Comparison of ENCODE assay signal across 1 cellular context in the genomic region with DNA sequence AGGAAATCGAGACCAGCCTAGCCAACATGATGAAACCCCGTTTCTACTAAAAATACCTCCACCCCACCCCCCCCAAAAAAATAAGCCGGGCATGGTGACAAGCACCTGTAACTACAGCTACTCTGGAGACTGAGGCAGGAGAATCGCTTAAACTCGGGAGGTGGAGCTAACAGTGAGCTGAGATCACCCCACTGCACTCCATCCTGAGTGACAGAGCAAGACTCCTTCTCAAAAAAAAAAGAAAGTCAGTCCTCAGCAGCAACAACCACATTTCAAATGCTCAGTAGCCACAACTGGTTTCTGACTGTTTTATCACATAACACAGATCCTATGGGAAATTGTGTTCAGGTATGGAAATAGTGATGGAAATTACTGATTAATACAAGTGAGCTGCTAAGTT.
TF ChIP-seq lines count a peak whose summit lies in the region.

No MANE protein-coding gene starts in this region.

TF ChIP-seq in K562, 482 proteins besides CTCF, POLR2A, EP300 and RAD21:
- no peak for TF ChIP-seq CEBPZ (IDR thresholded peaks at IDR 0.05; ENCODE audit: borderline replicate concordance, low read depth, low read length)
- TF ChIP-seq ZNF79 (CRISPR knock-in tag; IDR thresholded peaks at IDR 0.05; ENCODE audit: low read depth): no peak
- no peak for TF ChIP-seq NONO (IDR thresholded peaks at IDR 0.05; ENCODE audit: low read depth in 2 of 2, low read length in 1 of 2)
- TF ChIP-seq PKNOX1 (IDR thresholded peaks at IDR 0.05): peak; percentile 92
- TF ChIP-seq PBX2 (CRISPR knock-in tag; IDR thresholded peaks at IDR 0.05; ENCODE audit: low read depth): 0 out of 2 replicates have a peak, but pooled peaks have one; percentile 16
- no peak for TF ChIP-seq PBX2 (tag; conservative IDR thresholded peaks at IDR 0.05; ENCODE audit: low read depth)
- TF ChIP-seq SAFB (IDR thresholded peaks at IDR 0.05; ENCODE audit: borderline replicate concordance, low read depth, low read length): no peak
- peak; percentile 83 for TF ChIP-seq ZNF384 (IDR thresholded peaks at IDR 0.05; ENCODE audit: low read depth, low read length)
- TF ChIP-seq SREBF1 (IDR thresholded peaks at IDR 0.05; ENCODE audit: borderline replicate concordance, low read depth, low read length): peak; percentile 81; the same call in 1 of the 2 replicates
- TF ChIP-seq ARNT (IDR thresholded peaks at IDR 0.05): no peak
- TF ChIP-seq, protein P1, sequence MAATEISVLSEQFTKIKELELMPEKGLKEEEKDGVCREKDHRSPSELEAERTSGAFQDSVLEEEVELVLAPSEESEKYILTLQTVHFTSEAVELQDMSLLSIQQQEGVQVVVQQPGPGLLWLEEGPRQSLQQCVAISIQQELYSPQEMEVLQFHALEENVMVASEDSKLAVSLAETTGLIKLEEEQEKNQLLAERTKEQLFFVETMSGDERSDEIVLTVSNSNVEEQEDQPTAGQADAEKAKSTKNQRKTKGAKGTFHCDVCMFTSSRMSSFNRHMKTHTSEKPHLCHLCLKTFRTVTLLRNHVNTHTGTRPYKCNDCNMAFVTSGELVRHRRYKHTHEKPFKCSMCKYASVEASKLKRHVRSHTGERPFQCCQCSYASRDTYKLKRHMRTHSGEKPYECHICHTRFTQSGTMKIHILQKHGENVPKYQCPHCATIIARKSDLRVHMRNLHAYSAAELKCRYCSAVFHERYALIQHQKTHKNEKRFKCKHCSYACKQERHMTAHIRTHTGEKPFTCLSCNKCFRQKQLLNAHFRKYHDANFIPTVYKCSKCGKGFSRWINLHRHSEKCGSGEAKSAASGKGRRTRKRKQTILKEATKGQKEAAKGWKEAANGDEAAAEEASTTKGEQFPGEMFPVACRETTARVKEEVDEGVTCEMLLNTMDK (IDR thresholded peaks at IDR 0.05; ENCODE audit: borderline replicate concordance, insufficient read depth, low read depth, low read length, poor library complexity, severe bottlenecking): no peak
- TF ChIP-seq ZNF592 (IDR thresholded peaks at IDR 0.05): no peak
- TF ChIP-seq ZSCAN32 (CRISPR knock-in tag; IDR thresholded peaks at IDR 0.05): no peak
- TF ChIP-seq NR2C2 (CRISPR knock-in tag; IDR thresholded peaks at IDR 0.05): no peak
- TF ChIP-seq NR2C2 (tag; IDR thresholded peaks at IDR 0.05): no peak
TF ChIP-seq in K562: peak in this region for 4.
